19 cellular contexts compared by ENCODE assay signal in genomic region chr4:151573474-151573873, GRCh38.
DNase-seq lines count a peak whose midpoint lies in the region; ATAC-seq, FAIRE-seq and TF ChIP-seq lines count a peak whose summit lies in the region.
"Had no signal": no experiment of that assay in that cellular context is flagged by ENCODE, and none has a peak within 500 bp of the region (broad histone marks: within the 10 kb centered on the region; RNA-seq: fewer than 3 reads in every experiment).

No MANE protein-coding gene starts in this region.

- H3K36me3 ChIP-seq in PC-3 (ENCODE audit: low read depth, low read length) (no peaks in the 10 kb centered on the region), colonic mucosa (no peaks in the 10 kb centered on the region), keratinocyte (ENCODE audit: control insufficient read depth in 2 of 2, extremely low read depth in 1 of 2, insufficient read depth in 2 of 2, low read length in 2 of 2) (peaks cover 0 to 6% of the 10 kb centered on the region in 2 experiments), small intestine (ENCODE audit: control insufficient read depth in 2 of 2, insufficient read depth in 2 of 2, low read length in 2 of 2) (no peaks in the 10 kb centered on the region), brain microvascular endothelial cell (replicated peaks) (no peaks in the 10 kb centered on the region)
- H3K36me3 ChIP-seq: BLaER1 had no signal

- FAIRE-seq in keratinocyte (lab: Jason Lieb, UNC) (no peak), small intestine (lab: Jason Lieb, UNC) (no peak)
- FAIRE-seq: GM12891 had no signal

- H2AFZ ChIP-seq in PC-3 (ENCODE audit: low read length) = no peak overlapping the region
- no peak overlapping the region for H2AFZ ChIP-seq in keratinocyte (ENCODE audit: control insufficient read depth, low read length)

- H3K27ac ChIP-seq in PC-3 (ENCODE audit: low read length) = 0 out of 2 replicates have a peak overlapping the region, but pooled peaks have one; percentile 2
- H3K27ac ChIP-seq in colonic mucosa = peak overlapping the region; percentile 64
- H3K27ac ChIP-seq in keratinocyte (ENCODE audit: control insufficient read depth, insufficient read depth, low read length) = peak overlapping the region; percentile 61
- H3K27ac ChIP-seq in small intestine (ENCODE audit: low read depth in 1 of 2, low read length in 1 of 2) = peak overlapping the region; percentile 74 to 76
- H3K27ac ChIP-seq in brain microvascular endothelial cell = no peak overlapping the region
- H3K27ac ChIP-seq: BLaER1 had no signal

- dilution Hi-C loops in keratinocyte (cut with MboI; ENCODE audit: extremely low pct_ligation_motif_present, low sequenced_read_pairs) = no loop called here

- H3F3A ChIP-seq in PC-3 (ENCODE audit: low read length, unreplicated experiment) = no peaks in the 10 kb centered on the region

- H3K4me3 Mint-ChIP-seq in activated T-cell treated with anti-CD3 and anti-CD28 coated beads, Interleukin-2, amount 50 U/mL, for 4 hours = no peak overlapping the region
- H3K4me3 Mint-ChIP-seq: CD4-positive, alpha-beta memory T cell had no signal

- ATAC-seq in PC-3 = no peak
- ATAC-seq in activated T-cell treated with anti-CD3 and anti-CD28 coated beads, Interleukin-2, amount 50 U/mL, for 4 hours = no peak
- no peak for ATAC-seq in Right ventricle myocardium inferior

- no peak for TF ChIP-seq CTCF in PC-3 (conservative IDR thresholded peaks at IDR 0.05; ENCODE audit: low read depth, low read length)
- no peak for TF ChIP-seq CTCF in colonic mucosa (IDR thresholded peaks at IDR 0.05)
- TF ChIP-seq CTCF in keratinocyte (optimal IDR thresholded peaks at IDR 0.05 in 1 of 3, IDR thresholded peaks at IDR 0.05 in 1 of 3, conservative IDR thresholded peaks at IDR 0.05 in 1 of 3; ENCODE audit: extremely low read depth in 1 of 3, insufficient read depth in 2 of 3, low read length in 3 of 3) = no peak
- TF ChIP-seq CTCF in brain microvascular endothelial cell (IDR thresholded peaks at IDR 0.05; ENCODE audit: low read depth, low read length, missing control alignments) = no peak

- H3K9me1 ChIP-seq in keratinocyte (ENCODE audit: control insufficient read depth, extremely low read depth, insufficient read depth, low read length) = no peaks in the 10 kb centered on the region

- 63 to 86% (median 79%) methylated on average over 2 of the region's 2 CpGs for WGBS in small intestine, 3 donors

- H3K4me3 ChIP-seq in PC-3 (ENCODE audit: low read length) (no peak overlapping the region), colonic mucosa (no peak overlapping the region), keratinocyte (ENCODE audit: control insufficient read depth in 2 of 3, extremely low read depth in 1 of 3, insufficient read depth in 2 of 3, low read depth in 1 of 3, low read length in 3 of 3) (peak overlapping the region in 1 of 3 experiments; percentile 12), small intestine (ENCODE audit: low read depth in 1 of 2, low read length in 2 of 2) (no peak overlapping the region), brain microvascular endothelial cell (ENCODE audit: low read depth, low read length) (no peak overlapping the region)
- H3K4me3 ChIP-seq: BLaER1 had no signal

- H3K27me3 ChIP-seq in PC-3 (ENCODE audit: low read length) (no peaks in the 10 kb centered on the region), colonic mucosa (no peaks in the 10 kb centered on the region), keratinocyte (ENCODE audit: control insufficient read depth, extremely low read depth, insufficient read depth, low read length) (no peaks in the 10 kb centered on the region), small intestine (ENCODE audit: control insufficient read depth in 2 of 2, insufficient read depth in 2 of 2, low read length in 2 of 2) (no peaks in the 10 kb centered on the region), brain microvascular endothelial cell (replicated peaks) (no peaks in the 10 kb centered on the region)
- H3K27me3 ChIP-seq: BLaER1 had no signal

- H3K9me2 ChIP-seq in PC-3 (replicated peaks; ENCODE audit: low read length) = no peaks in the 10 kb centered on the region

- H3K4me1 Mint-ChIP-seq in activated T-cell treated with anti-CD3 and anti-CD28 coated beads, Interleukin-2, amount 50 U/mL, for 4 hours (ENCODE audit: low read depth) = no peaks in the 10 kb centered on the region
- H3K4me1 Mint-ChIP-seq: CD4-positive, alpha-beta memory T cell had no signal

- in situ Hi-C loops in brain microvascular endothelial cell (cut with HindIII; ENCODE audit: low pct_ligation_motif_present, low sequenced_read_pairs) = no loop called here

- POLR2A ChIA-PET in PC-3 (lab: Charles Lee; ENCODE audit: unreplicated experiment) = no interaction called here

- H3K4me1 ChIP-seq in PC-3 (ENCODE audit: insufficient read depth, low read length) (peaks cover 10% of the 10 kb centered on the region), colonic mucosa (peaks cover 6% of the 10 kb centered on the region), keratinocyte (ENCODE audit: control insufficient read depth, extremely low read depth, insufficient read depth, low read length) (peaks cover 24% of the 10 kb centered on the region), small intestine (ENCODE audit: control insufficient read depth in 2 of 2, insufficient read depth in 1 of 2, low read depth in 1 of 2, low read length in 1 of 2) (peaks cover 2 to 3% of the 10 kb centered on the region in 2 donors)
- H3K4me1 ChIP-seq: BLaER1 had no signal

- no TSS peak for BruUV-seq in PC-3 (replicated peaks; lab: Mats Ljungman, UMichigan)

- H3K9me3 Mint-ChIP-seq in activated T-cell treated with anti-CD3 and anti-CD28 coated beads, Interleukin-2, amount 50 U/mL, for 4 hours = no peaks in the 10 kb centered on the region
- H3K9me3 Mint-ChIP-seq: CD4-positive, alpha-beta memory T cell had no signal

- DNase-seq in PC-3 = no peak
- no peak for DNase-seq in colonic mucosa
- no peak for DNase-seq in keratinocyte (ENCODE audit: low read depth, low spot score)
- DNase-seq in small intestine = no peak
- no peak for DNase-seq in NCI-H345 (lab: John Stamatoyannopoulos, UW)
- no peak for DNase-seq in brain microvascular endothelial cell
- no peak for DNase-seq in activated T-cell treated with anti-CD3 and anti-CD28 coated beads, Interleukin-2, amount 50 U/mL, for 4 hours
- DNase-seq in Right ventricle myocardium inferior (ENCODE audit: missing footprints) = no peak
- DNase-seq: Calu3; CD4-positive, alpha-beta memory T cell; DMS53; GOT3; NCI-H1092 treated with DMSO at 0.1 percent for 48 hours; NCI-H2081 treated with DMSO at 0.1 percent for 48 hours; NCI-H524; NCI-H82; Right ventricle myocardium superior had no signal

- H3K27me3 Mint-ChIP-seq in activated T-cell treated with anti-CD3 and anti-CD28 coated beads, Interleukin-2, amount 50 U/mL, for 4 hours (ENCODE audit: low read depth) = peaks cover 4% of the 10 kb centered on the region

- CTCF ChIA-PET in PC-3 (lab: Charles Lee) = no interaction called here

- no peaks in the 10 kb centered on the region for H3K36me3 Mint-ChIP-seq in activated T-cell treated with anti-CD3 and anti-CD28 coated beads, Interleukin-2, amount 50 U/mL, for 4 hours (ENCODE audit: insufficient read depth)
- H3K36me3 Mint-ChIP-seq: CD4-positive, alpha-beta memory T cell had no signal

- H4K20me1 ChIP-seq in PC-3 (ENCODE audit: low read length) (no peaks in the 10 kb centered on the region), keratinocyte (ENCODE audit: control insufficient read depth, extremely low read depth, insufficient read depth, low read length) (no peaks in the 10 kb centered on the region)
- H4K20me1 ChIP-seq: BLaER1 had no signal

- H3K79me2 ChIP-seq in PC-3 (ENCODE audit: low read length) (no peaks in the 10 kb centered on the region), keratinocyte (ENCODE audit: control insufficient read depth, insufficient read depth, low read length) (no peaks in the 10 kb centered on the region)

- H3K9me3 ChIP-seq in PC-3 (ENCODE audit: low read length) (no peaks in the 10 kb centered on the region), colonic mucosa (no peaks in the 10 kb centered on the region), keratinocyte (ENCODE audit: control insufficient read depth, low read depth, low read length) (no peaks in the 10 kb centered on the region), small intestine (ENCODE audit: control insufficient read depth, low read depth) (no peaks in the 10 kb centered on the region)
- H3K9me3 ChIP-seq: BLaER1 had no signal

- H3K9ac ChIP-seq in PC-3 (ENCODE audit: low read length) = no peak overlapping the region
- H3K9ac ChIP-seq in colonic mucosa (ENCODE audit: low read depth in 2 of 2, low read length in 2 of 2) = peak overlapping the region; percentile 24 to 59
- H3K9ac ChIP-seq in keratinocyte (ENCODE audit: control insufficient read depth, extremely low read depth, insufficient read depth, low read length) = peak overlapping the region; percentile 5
- H3K9ac ChIP-seq: BLaER1 had no signal

- intact Hi-C loops in PC-3 (cut with micrococcal nuclease) = no loop called here
- intact Hi-C loops in colonic mucosa (cut with DNase I) = no loop called here
- intact Hi-C loops in Right ventricle myocardium inferior (cut with DNase I) = no loop called here

- H3K4me2 ChIP-seq in PC-3 (ENCODE audit: low read length) = no peak overlapping the region
- peak overlapping the region; percentile 74 for H3K4me2 ChIP-seq in keratinocyte (ENCODE audit: control insufficient read depth, extremely low read depth, insufficient read depth, low read depth, low read length)
- H3K4me2 ChIP-seq: BLaER1 had no signal
